Comparison of ENCODE assay signal across 8 cellular contexts in genomic region chr16:12228607-12229499, GRCh38.
DNase-seq lines count a peak whose midpoint lies in the region; ATAC-seq and TF ChIP-seq lines count a peak whose summit lies in the region.

No MANE protein-coding gene starts in this region.

- TF ChIP-seq CTCF in endodermal cell (conservative IDR thresholded peaks at IDR 0.05) (peak; percentile 90), upper lobe of left lung (IDR thresholded peaks at IDR 0.05) (peak in 4 of 6 experiments; percentile 13 to 32 (median 18))

- no peak overlapping the region for H2BK120ac ChIP-seq in mesenchymal stem cell (ENCODE audit: low read depth, low read length)

- peak overlapping the region; percentile 15 for H3K27ac Mint-ChIP-seq in endodermal cell

- H3K18ac ChIP-seq in mesenchymal stem cell (ENCODE audit: low read depth in 1 of 2, low read length in 2 of 2), result no peak overlapping the region

- H4K91ac ChIP-seq in mesenchymal stem cell (ENCODE audit: low read length), result no peak overlapping the region

- no peak overlapping the region for H2AK5ac ChIP-seq in mesenchymal stem cell (ENCODE audit: low read length, severe bottlenecking)

- no peak overlapping the region for H2BK12ac ChIP-seq in mesenchymal stem cell (ENCODE audit: low read length in 2 of 2)

- H3K27me3 ChIP-seq in endodermal cell (ENCODE audit: control insufficient read depth, insufficient read depth, low read length, poor library complexity, severe bottlenecking) (no peaks in the 10 kb centered on the region), mesenchymal stem cell (ENCODE audit: control insufficient read depth in 1 of 2, insufficient read depth in 1 of 2, low read length in 2 of 2) (no peaks in the 10 kb centered on the region), upper lobe of left lung (no peaks in the 10 kb centered on the region)

- H3K36me3 ChIP-seq in endodermal cell (ENCODE audit: control insufficient read depth, insufficient read depth, low read length) (no peaks in the 10 kb centered on the region), mesenchymal stem cell (ENCODE audit: control insufficient read depth in 1 of 2, insufficient read depth in 2 of 2, low read depth in 1 of 2, low read length in 2 of 2) (peaks cover 0 to 5% of the 10 kb centered on the region in 2 experiments), upper lobe of left lung (no peaks in the 10 kb centered on the region)

- no peak overlapping the region for H3K4me2 ChIP-seq in mesenchymal stem cell (ENCODE audit: low read length, poor library complexity, severe bottlenecking)

- peak; percentile 8 for DNase-seq in activated CD4-positive, alpha-beta T cell treated with anti-CD3 and anti-CD28 coated beads for 1 hour
- no peak for DNase-seq in activated CD4-positive, alpha-beta T cell treated with anti-CD3 and anti-CD28 coated beads for 4 hours
- DNase-seq in Kasumi-1 (lab: John Stamatoyannopoulos, UW) (peak; percentile 2 to 11), endodermal cell (peak; percentile 91), mesenchymal stem cell (peak; percentile 65), upper lobe of left lung (no peak)

- no peak overlapping the region for H3K4ac ChIP-seq in mesenchymal stem cell (ENCODE audit: low read depth in 1 of 2, low read length in 2 of 2)

- no peak overlapping the region for H2BK5ac ChIP-seq in mesenchymal stem cell (ENCODE audit: low read depth, low read length, poor library complexity, severe bottlenecking)

- no peak overlapping the region for H3K4me3 ChIP-seq in endodermal cell (ENCODE audit: low read length)
- H3K4me3 ChIP-seq in mesenchymal stem cell (ENCODE audit: insufficient read depth in 1 of 2, low read depth in 1 of 2, low read length in 2 of 2), result no peak overlapping the region
- H3K4me3 ChIP-seq in upper lobe of left lung, result no peak overlapping the region

- no peak for TF ChIP-seq EP300 in upper lobe of left lung (IDR thresholded peaks at IDR 0.05)

- H3K79me1 ChIP-seq in mesenchymal stem cell (replicated peaks; ENCODE audit: low read length, poor library complexity, severe bottlenecking), result no peaks in the 10 kb centered on the region

- no peak overlapping the region for H3K4me3 Mint-ChIP-seq in endodermal cell

- peaks cover 4% of the 10 kb centered on the region for H3K4me1 Mint-ChIP-seq in endodermal cell

- no peak for TF ChIP-seq POLR2A in upper lobe of left lung (IDR thresholded peaks at IDR 0.05)

- H3K27ac ChIP-seq in endodermal cell (ENCODE audit: low read depth, low read length) (no peak overlapping the region), mesenchymal stem cell (ENCODE audit: low read length, poor library complexity, severe bottlenecking) (no peak overlapping the region), upper lobe of left lung (no peak overlapping the region)

- ATAC-seq in SK-N-SH treated with all-trans-retinoic acid at 6 μM for 48 hours, result peak; percentile 94
- peak in 1 of 2 donors; percentile 71 for ATAC-seq in upper lobe of left lung (ENCODE audit: low FRiP score in 2 of 2)
- ATAC-seq in GM18517 (IDR thresholded peaks at IDR 0.05; ENCODE audit: unreplicated experiment), result no peak

- H3K36me3 Mint-ChIP-seq in endodermal cell (ENCODE audit: low read depth), result no peaks in the 10 kb centered on the region

- H3K9me3 ChIP-seq in endodermal cell (ENCODE audit: control insufficient read depth, low read length) (no peaks in the 10 kb centered on the region), mesenchymal stem cell (ENCODE audit: control insufficient read depth, low read length) (no peaks in the 10 kb centered on the region), upper lobe of left lung (no peaks in the 10 kb centered on the region)

- no peak overlapping the region for H4K8ac ChIP-seq in mesenchymal stem cell (ENCODE audit: low read length)

- H2AFZ ChIP-seq in mesenchymal stem cell (ENCODE audit: low read depth, low read length), result no peak overlapping the region

- no peak overlapping the region for H2BK15ac ChIP-seq in mesenchymal stem cell (ENCODE audit: low read depth, poor library complexity, severe bottlenecking)

- peak overlapping the region in 1 of 2 experiments; percentile 49 for H3K14ac ChIP-seq in mesenchymal stem cell (ENCODE audit: low read length in 2 of 2)

- no peak overlapping the region for H3K23ac ChIP-seq in mesenchymal stem cell (ENCODE audit: low read length in 2 of 2)

- 51 to 54% methylated on average over 13 to 14 of the region's 14 CpGs for WGBS in endodermal cell (ENCODE audit: insufficient coverage in 1 of 2, insufficient read length in 1 of 2), 2 experiments
- WGBS in mesenchymal stem cell, result 54% methylated on average over 14 of the region's 14 CpGs
- WGBS in upper lobe of left lung, 2 donors, result 60 to 65% methylated on average over 13 to 14 of the region's 14 CpGs

- H3K9ac ChIP-seq in endodermal cell (ENCODE audit: extremely low read depth, low read length, poor library complexity, severe bottlenecking), result no peak overlapping the region
- peak overlapping the region; percentile 75 for H3K9ac ChIP-seq in mesenchymal stem cell (ENCODE audit: low read length)

- no peaks in the 10 kb centered on the region for H3K9me3 Mint-ChIP-seq in endodermal cell

- H3K4me1 ChIP-seq in endodermal cell (ENCODE audit: control insufficient read depth, insufficient read depth, low read length) (no peaks in the 10 kb centered on the region), mesenchymal stem cell (ENCODE audit: control insufficient read depth, insufficient read depth, low read depth, low read length) (peaks cover 4% of the 10 kb centered on the region), upper lobe of left lung (peaks cover 0 to 7% (median 3%) of the 10 kb centered on the region in 4 donors)

- H3K27me3 Mint-ChIP-seq in endodermal cell (ENCODE audit: insufficient read depth), result no peaks in the 10 kb centered on the region

TF ChIP-seq in SK-N-SH treated with all-trans-retinoic acid at 6 μM for 48 hours, 23 proteins besides CTCF, POLR2A, EP300 and RAD21 (continues in another document):
- TF ChIP-seq ARNTL (CRISPR knock-in tag; IDR thresholded peaks at IDR 0.05; ENCODE audit: borderline replicate concordance, low read depth) (no peak), TSHZ2 (CRISPR knock-in tag; IDR thresholded peaks at IDR 0.05) (no peak), SNAI2 (CRISPR knock-in tag; IDR thresholded peaks at IDR 0.05) (no peak), RARB (CRISPR knock-in tag; IDR thresholded peaks at IDR 0.05) (no peak), BACH2 (CRISPR knock-in tag; IDR thresholded peaks at IDR 0.05; ENCODE audit: borderline replicate concordance) (no peak), CREB5 (CRISPR knock-in tag; IDR thresholded peaks at IDR 0.05; ENCODE audit: low read depth) (no peak), POU6F1 (CRISPR knock-in tag; IDR thresholded peaks at IDR 0.05; ENCODE audit: borderline replicate concordance, low read depth) (no peak)

Comparison
In these comparisons a context has a peak if more than half of its experiments do, and no peak if none do; other contexts are left out.
1. DNase-seq: peak in activated CD4-positive, alpha-beta T cell treated with anti-CD3 and anti-CD28 coated beads for 1 hour (single experiment), Kasumi-1 (2 of 2), endodermal cell (single experiment) and mesenchymal stem cell (single experiment); none in activated CD4-positive, alpha-beta T cell treated with anti-CD3 and anti-CD28 coated beads for 4 hours (0 of 2) and upper lobe of left lung (0 of 2).